11 cellular contexts compared by ENCODE assay signal in the genomic region with DNA sequence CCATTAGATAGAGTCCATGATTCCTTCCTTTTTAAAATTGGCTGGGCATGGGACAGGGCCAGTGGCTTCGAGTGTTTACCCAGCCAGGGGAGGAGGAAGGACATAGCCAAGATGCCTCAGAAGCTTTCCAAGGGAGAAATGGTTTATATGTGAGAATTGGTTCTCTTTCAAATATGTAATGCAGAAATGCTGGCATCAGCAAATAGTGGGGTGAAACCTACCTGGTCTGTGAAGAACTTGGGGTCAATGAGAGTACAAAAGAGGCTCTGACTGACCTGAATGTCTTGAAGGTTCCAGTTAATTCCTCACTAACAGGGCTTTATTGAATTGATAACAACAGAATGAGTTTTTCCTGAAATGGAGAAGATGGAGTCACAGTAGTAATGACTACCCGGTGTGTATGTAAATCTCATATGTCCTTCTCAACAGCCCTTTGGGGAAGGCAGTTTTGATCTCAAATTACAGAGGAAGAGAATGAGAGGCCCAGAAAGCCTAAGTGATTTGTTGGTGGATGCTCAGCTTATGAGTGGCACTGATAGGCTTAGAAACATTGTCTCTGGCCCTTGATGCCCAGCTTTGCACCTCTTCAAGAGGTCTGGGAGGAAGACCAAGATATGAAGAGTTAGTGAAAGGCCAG. TPM values are rescaled to one million over a fixed set of nuclear protein-coding genes. Genes with fewer than 3 reads are reported as not detected.
DNase-seq lines count a peak whose midpoint lies in the region; ATAC-seq lines count a peak whose summit lies in the region.
"Had no signal": no experiment of that assay in that cellular context is flagged by ENCODE, and none has a peak within 500 bp of the region (broad histone marks: within the 10 kb centered on the region; RNA-seq: fewer than 3 reads in every experiment).

No MANE protein-coding gene starts in this region.

- H3K4me1 ChIP-seq in iPS-18a (ENCODE audit: control insufficient read depth, low read depth, low read length): peaks cover 48% of the 10 kb centered on the region

- H3K9me3 ChIP-seq in iPS-18a (ENCODE audit: control insufficient read depth, low read depth, low read length): no peaks in the 10 kb centered on the region

- peaks cover 37% of the 10 kb centered on the region for H3K27me3 ChIP-seq in iPS-18a (ENCODE audit: control insufficient read depth, insufficient read depth, low read length)

- H3K36me3 ChIP-seq in iPS-18a (ENCODE audit: control insufficient read depth, low read depth, low read length): peaks cover 9% of the 10 kb centered on the region

- H3K36me3 Mint-ChIP-seq in stimulated activated naive CD8-positive, alpha-beta T cell treated with anti-CD3 and anti-CD28 coated beads, Interleukin-15, Interleukin-2, amounts not matched to agents 100 ng/mL and 50 ng/mL, for 24 hours (ENCODE audit: low read depth): peaks cover 32% of the 10 kb centered on the region
- peaks cover 53% of the 10 kb centered on the region for H3K36me3 Mint-ChIP-seq in activated CD4-positive, alpha-beta memory T cell treated with anti-CD3 and anti-CD28 coated beads for 36 hours
- H3K36me3 Mint-ChIP-seq: memory B cell had no signal

- H3K27me3 Mint-ChIP-seq in stimulated activated naive CD8-positive, alpha-beta T cell treated with anti-CD3 and anti-CD28 coated beads, Interleukin-15, Interleukin-2, amounts not matched to agents 100 ng/mL and 50 ng/mL, for 24 hours: peaks cover 24% of the 10 kb centered on the region
- peaks cover 14% of the 10 kb centered on the region for H3K27me3 Mint-ChIP-seq in activated CD4-positive, alpha-beta memory T cell treated with anti-CD3 and anti-CD28 coated beads for 36 hours

- no peak overlapping the region for H3K27ac ChIP-seq in iPS-18a (ENCODE audit: low read length)
- H3K27ac ChIP-seq: RWPE1 had no signal

- ATAC-seq in stimulated activated naive CD8-positive, alpha-beta T cell treated with anti-CD3 and anti-CD28 coated beads, Interleukin-15, Interleukin-2, amounts not matched to agents 100 U/mL and 50 U/mL, for 24 hours: no peak
- ATAC-seq in GM18909 (IDR thresholded peaks at IDR 0.05; ENCODE audit: poor library complexity, unreplicated experiment): no peak
- no peak for ATAC-seq in HG03432 (IDR thresholded peaks at IDR 0.05; ENCODE audit: unreplicated experiment)
- no peak for ATAC-seq in HG03571 (IDR thresholded peaks at IDR 0.05; ENCODE audit: unreplicated experiment)
- no peak for ATAC-seq in GM19035 (IDR thresholded peaks at IDR 0.05; ENCODE audit: unreplicated experiment)

- H3K27ac Mint-ChIP-seq in stimulated activated naive CD8-positive, alpha-beta T cell treated with anti-CD3 and anti-CD28 coated beads, Interleukin-15, Interleukin-2, amounts not matched to agents 100 ng/mL and 50 ng/mL, for 24 hours: peak overlapping the region; percentile 6
- H3K27ac Mint-ChIP-seq in activated CD4-positive, alpha-beta memory T cell treated with anti-CD3 and anti-CD28 coated beads for 36 hours: peak overlapping the region; percentile 67
- H3K27ac Mint-ChIP-seq: memory B cell had no signal

- H3K4me3 ChIP-seq in iPS-18a (ENCODE audit: low read length): peak overlapping the region; percentile 26

- no peaks in the 10 kb centered on the region for H3K9me3 Mint-ChIP-seq in stimulated activated naive CD8-positive, alpha-beta T cell treated with anti-CD3 and anti-CD28 coated beads, Interleukin-15, Interleukin-2, amounts not matched to agents 100 ng/mL and 50 ng/mL, for 24 hours
- no peaks in the 10 kb centered on the region for H3K9me3 Mint-ChIP-seq in activated CD4-positive, alpha-beta memory T cell treated with anti-CD3 and anti-CD28 coated beads for 36 hours
- H3K9me3 Mint-ChIP-seq: memory B cell had no signal

- POLR2A ChIA-PET in activated CD4-positive, alpha-beta memory T cell treated with anti-CD3 and anti-CD28 coated beads for 36 hours (lab: Charles Lee): interaction anchor here (1.0 to 1.9 kb wide), 3 partner anchors 44 to 134 kb away, joined by 4 to 10 read pairs (median 4); no protein-coding TSS in a partner anchor

- DNase-seq in stimulated activated naive CD8-positive, alpha-beta T cell treated with anti-CD3 and anti-CD28 coated beads, Interleukin-15, Interleukin-2, amounts not matched to agents 100 U/mL and 50 U/mL, for 24 hours: no peak
- no peak for DNase-seq in activated CD4-positive, alpha-beta memory T cell treated with anti-CD3 and anti-CD28 coated beads for 36 hours
- DNase-seq: activated CD4-positive, alpha-beta T cell treated with anti-CD3 and anti-CD28 coated beads for 48 hours had no signal

- peak overlapping the region; percentile 89 for H3K4me3 Mint-ChIP-seq in stimulated activated naive CD8-positive, alpha-beta T cell treated with anti-CD3 and anti-CD28 coated beads, Interleukin-15, Interleukin-2, amounts not matched to agents 100 ng/mL and 50 ng/mL, for 24 hours
- peak overlapping the region; percentile 91 for H3K4me3 Mint-ChIP-seq in activated CD4-positive, alpha-beta memory T cell treated with anti-CD3 and anti-CD28 coated beads for 36 hours

- H3K4me1 Mint-ChIP-seq in stimulated activated naive CD8-positive, alpha-beta T cell treated with anti-CD3 and anti-CD28 coated beads, Interleukin-15, Interleukin-2, amounts not matched to agents 100 ng/mL and 50 ng/mL, for 24 hours (ENCODE audit: low read depth): peaks cover 67% of the 10 kb centered on the region
- peaks cover 60% of the 10 kb centered on the region for H3K4me1 Mint-ChIP-seq in activated CD4-positive, alpha-beta memory T cell treated with anti-CD3 and anti-CD28 coated beads for 36 hours (ENCODE audit: low read depth)

- no peak overlapping the region for H3K9ac ChIP-seq in iPS-18a (ENCODE audit: low read length)

- CTCF ChIA-PET in activated CD4-positive, alpha-beta memory T cell treated with anti-CD3 and anti-CD28 coated beads for 36 hours (lab: Charles Lee): interaction anchor here (1.2 to 2.3 kb wide), 5 partner anchors 14 to 155 kb away, joined by 3 to 16 read pairs (median 8); no protein-coding TSS in a partner anchor

- intact Hi-C loops in activated CD4-positive, alpha-beta memory T cell treated with anti-CD3 and anti-CD28 coated beads for 36 hours (cut with micrococcal nuclease): no loop called here

RNA-seq across cellular contexts. Expression of gene ATF3, which starts 2.6 kb away (rescaled TPM):
- total RNA-seq in activated CD4-positive, alpha-beta memory T cell treated with anti-CD3 and anti-CD28 coated beads for 36 hours: 10 to 100 TPM; 49.7 to 51.5 TPM
